In the genomic region with DNA sequence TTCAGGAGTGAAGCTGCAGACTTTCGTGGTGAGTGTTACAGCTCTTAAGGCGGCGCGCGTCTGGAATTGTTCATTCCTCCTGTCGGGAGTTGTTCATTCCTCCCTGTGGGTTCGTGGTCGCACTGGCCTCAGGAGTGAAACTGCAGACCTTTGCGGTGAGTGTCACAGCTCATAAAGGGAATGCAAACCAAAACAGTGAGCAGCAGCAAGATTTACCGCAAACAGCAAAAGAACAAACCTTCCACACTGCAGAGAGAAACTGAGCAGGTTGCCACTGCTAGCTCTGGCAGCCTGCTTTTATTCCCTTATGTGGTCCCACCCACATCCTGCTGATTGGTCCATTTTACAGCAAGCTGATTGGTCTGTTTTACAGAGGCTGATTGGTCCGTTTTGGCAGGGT, we compare ENCODE assay signal across 22 cellular contexts. TPM values are rescaled to one million over a fixed set of nuclear protein-coding genes. Genes with fewer than 3 reads are reported as not detected.
DNase-seq lines count a peak whose midpoint lies in the region; ATAC-seq and TF ChIP-seq lines count a peak whose summit lies in the region.
"Had no signal": no experiment of that assay in that cellular context is flagged by ENCODE, and none has a peak within 500 bp of the region (broad histone marks: within the 10 kb centered on the region; RNA-seq: fewer than 3 reads in every experiment).

No MANE protein-coding gene starts in this region.

- intact Hi-C loops in CD14-positive monocyte (cut with micrococcal nuclease): no loop called here
- intact Hi-C loops in activated CD8-positive, alpha-beta T cell treated with anti-CD3 and anti-CD28 coated beads for 36 hours (cut with micrococcal nuclease): no loop called here

- H3K27ac Mint-ChIP-seq in WTC11 (no peak overlapping the region), CD14-positive monocyte (no peak overlapping the region)
- no peak overlapping the region for H3K27ac Mint-ChIP-seq in activated CD8-positive, alpha-beta T cell treated with anti-CD3 and anti-CD28 coated beads for 36 hours
- H3K27ac Mint-ChIP-seq: CD4-positive, alpha-beta T cell; GM23338; IgD-negative memory B cell had no signal

- no peaks in the 10 kb centered on the region for H3K27me3 Mint-ChIP-seq in WTC11 (ENCODE audit: low read depth)
- H3K27me3 Mint-ChIP-seq in CD14-positive monocyte (ENCODE audit: low read depth in 3 of 3): peaks cover 0 to 4% (median 0%) of the 10 kb centered on the region in 3 donors
- no peaks in the 10 kb centered on the region for H3K27me3 Mint-ChIP-seq in activated CD8-positive, alpha-beta T cell treated with anti-CD3 and anti-CD28 coated beads for 36 hours
- H3K27me3 Mint-ChIP-seq: CD4-positive, alpha-beta T cell; IgD-negative memory B cell had no signal

- H3K4me1 Mint-ChIP-seq in WTC11 (no peaks in the 10 kb centered on the region), CD14-positive monocyte (no peaks in the 10 kb centered on the region)
- H3K4me1 Mint-ChIP-seq in activated CD8-positive, alpha-beta T cell treated with anti-CD3 and anti-CD28 coated beads for 36 hours (ENCODE audit: low read depth): no peaks in the 10 kb centered on the region
- H3K4me1 Mint-ChIP-seq: GM23338, IgD-negative memory B cell had no signal

- no peaks in the 10 kb centered on the region; the same call in 1 of the 2 replicates for H3K27me3 ChIP-seq in MG63

- H3K9me3 ChIP-seq in MG63: peaks cover 15% of the 10 kb centered on the region

- no peak for ATAC-seq in WTC11
- ATAC-seq in GM21526 (IDR thresholded peaks at IDR 0.05; ENCODE audit: low FRiP score, unreplicated experiment): no peak
- no peak for ATAC-seq in activated CD8-positive, alpha-beta T cell treated with anti-CD3 and anti-CD28 coated beads for 36 hours
- ATAC-seq: GM12878, GM23338 had no signal

- POLR2A ChIA-PET in WTC11 (lab: Charles Lee): no interaction called here
- POLR2A ChIA-PET in activated CD8-positive, alpha-beta T cell treated with anti-CD3 and anti-CD28 coated beads for 36 hours (lab: Charles Lee): no interaction called here

- peak overlapping the region; percentile 37 for H3K4me3 ChIP-seq in MG63
- H3K4me3 ChIP-seq: GM12878, GM23338 had no signal

- no peak for TF ChIP-seq CTCF in WTC11 (IDR thresholded peaks at IDR 0.05)
- TF ChIP-seq CTCF in CD14-positive monocyte (IDR thresholded peaks at IDR 0.05): no peak
- TF ChIP-seq CTCF in activated CD8-positive, alpha-beta T cell treated with anti-CD3 and anti-CD28 coated beads for 36 hours (IDR thresholded peaks at IDR 0.05): no peak

- no peak overlapping the region for H3K4me3 Mint-ChIP-seq in WTC11
- H3K4me3 Mint-ChIP-seq in CD14-positive monocyte: no peak overlapping the region
- H3K4me3 Mint-ChIP-seq in activated CD8-positive, alpha-beta T cell treated with anti-CD3 and anti-CD28 coated beads for 36 hours: no peak overlapping the region
- H3K4me3 Mint-ChIP-seq: CD4-positive, alpha-beta T cell; GM23338; IgD-negative memory B cell had no signal

- no peaks in the 10 kb centered on the region for H3K36me3 ChIP-seq in MG63

- H3K36me3 Mint-ChIP-seq in WTC11: peaks cover 19% of the 10 kb centered on the region
- no peaks in the 10 kb centered on the region for H3K36me3 Mint-ChIP-seq in CD14-positive monocyte
- H3K36me3 Mint-ChIP-seq in activated CD8-positive, alpha-beta T cell treated with anti-CD3 and anti-CD28 coated beads for 36 hours (ENCODE audit: low read depth): no peaks in the 10 kb centered on the region

- CTCF ChIA-PET in WTC11 (lab: Charles Lee): no interaction called here
- CTCF ChIA-PET in activated CD8-positive, alpha-beta T cell treated with anti-CD3 and anti-CD28 coated beads for 36 hours (lab: Charles Lee): no interaction called here

- H3K9me3 Mint-ChIP-seq in WTC11: peaks cover 27% of the 10 kb centered on the region
- H3K9me3 Mint-ChIP-seq in CD14-positive monocyte: peaks cover 9 to 29% (median 18%) of the 10 kb centered on the region in 7 donors
- H3K9me3 Mint-ChIP-seq in activated CD8-positive, alpha-beta T cell treated with anti-CD3 and anti-CD28 coated beads for 36 hours: peaks cover 10% of the 10 kb centered on the region

- DNase-seq in Daoy (ENCODE audit: low read depth): peak; percentile 65
- DNase-seq in MG63: peak; percentile 23
- no peak for DNase-seq in WTC11 (ENCODE audit: low spot score)
- peak; percentile 66 for DNase-seq in islet precursor cell
- DNase-seq in NCI-H345 (lab: John Stamatoyannopoulos, UW): no peak
- DNase-seq in CD14-positive monocyte (ENCODE audit: low spot score): no peak
- no peak for DNase-seq in activated CD8-positive, alpha-beta T cell treated with anti-CD3 and anti-CD28 coated beads for 36 hours
- DNase-seq: CD4-positive, alpha-beta T cell; COR-L47; DMS79; Kasumi-1; MM.1S; NCI-H1092; NCI-H1436; NCI-H1930; NCI-H2227 treated with DMSO at 0.1 percent for 48 hours; NCI-H524; T-helper 1 cell had no signal

TF ChIP-seq in WTC11, 78 proteins besides CTCF, POLR2A, EP300 and RAD21:
- TF ChIP-seq OVOL2 (CRISPR knock-in tag; IDR thresholded peaks at IDR 0.05; ENCODE audit: borderline replicate concordance) (no peak), TCF7 (CRISPR knock-in tag; IDR thresholded peaks at IDR 0.05; ENCODE audit: low read depth) (no peak), NFYB (CRISPR knock-in tag; conservative IDR thresholded peaks at IDR 0.05; ENCODE audit: low read depth) (peak; percentile 38; the same call in 1 of the 2 replicates)
- TF ChIP-seq, protein P1, sequence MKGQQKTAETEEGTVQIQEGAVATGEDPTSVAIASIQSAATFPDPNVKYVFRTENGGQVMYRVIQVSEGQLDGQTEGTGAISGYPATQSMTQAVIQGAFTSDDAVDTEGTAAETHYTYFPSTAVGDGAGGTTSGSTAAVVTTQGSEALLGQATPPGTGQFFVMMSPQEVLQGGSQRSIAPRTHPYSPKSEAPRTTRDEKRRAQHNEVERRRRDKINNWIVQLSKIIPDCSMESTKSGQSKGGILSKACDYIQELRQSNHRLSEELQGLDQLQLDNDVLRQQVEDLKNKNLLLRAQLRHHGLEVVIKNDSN (CRISPR knock-in tag; IDR thresholded peaks at IDR 0.05): no peak

RNA-seq across cellular contexts. Expression of gene TENM2, which starts 52.7 kb away (rescaled TPM):
- total RNA-seq in Daoy (2014; rRNA removed; shearing (Covaris generic)): 8.6 and 10.4 TPM in 2 replicates
- total RNA-seq in MG63 (2014; rRNA removed; shearing (Covaris generic); ENCODE audit: low replicate concordance): 3.8 and 6.0 TPM in 2 replicates
- total RNA-seq in WTC11 (2021): 0.69 to 1.6 TPM (median 1.4 TPM) in 3 replicates
- polyA plus RNA-seq in CD14-positive monocyte: not detected
- total RNA-seq in activated CD8-positive, alpha-beta T cell treated with anti-CD3 and anti-CD28 coated beads for 36 hours: not detected
- total RNA-seq: CD4-positive, alpha-beta T cell had no signal
- polyA plus RNA-seq: IgD-negative memory B cell had no signal

Comparison
In these comparisons a context has a peak if more than half of its experiments do, and no peak if none do; other contexts are left out.
1. DNase-seq: peak in Daoy (single experiment), MG63 (single experiment) and islet precursor cell (single experiment); none in WTC11 (single experiment), NCI-H345 (single experiment), CD14-positive monocyte (single experiment) and activated CD8-positive, alpha-beta T cell treated with anti-CD3 and anti-CD28 coated beads for 36 hours (single experiment).